1 cellular context compared by ENCODE assay signal in the genomic region with DNA sequence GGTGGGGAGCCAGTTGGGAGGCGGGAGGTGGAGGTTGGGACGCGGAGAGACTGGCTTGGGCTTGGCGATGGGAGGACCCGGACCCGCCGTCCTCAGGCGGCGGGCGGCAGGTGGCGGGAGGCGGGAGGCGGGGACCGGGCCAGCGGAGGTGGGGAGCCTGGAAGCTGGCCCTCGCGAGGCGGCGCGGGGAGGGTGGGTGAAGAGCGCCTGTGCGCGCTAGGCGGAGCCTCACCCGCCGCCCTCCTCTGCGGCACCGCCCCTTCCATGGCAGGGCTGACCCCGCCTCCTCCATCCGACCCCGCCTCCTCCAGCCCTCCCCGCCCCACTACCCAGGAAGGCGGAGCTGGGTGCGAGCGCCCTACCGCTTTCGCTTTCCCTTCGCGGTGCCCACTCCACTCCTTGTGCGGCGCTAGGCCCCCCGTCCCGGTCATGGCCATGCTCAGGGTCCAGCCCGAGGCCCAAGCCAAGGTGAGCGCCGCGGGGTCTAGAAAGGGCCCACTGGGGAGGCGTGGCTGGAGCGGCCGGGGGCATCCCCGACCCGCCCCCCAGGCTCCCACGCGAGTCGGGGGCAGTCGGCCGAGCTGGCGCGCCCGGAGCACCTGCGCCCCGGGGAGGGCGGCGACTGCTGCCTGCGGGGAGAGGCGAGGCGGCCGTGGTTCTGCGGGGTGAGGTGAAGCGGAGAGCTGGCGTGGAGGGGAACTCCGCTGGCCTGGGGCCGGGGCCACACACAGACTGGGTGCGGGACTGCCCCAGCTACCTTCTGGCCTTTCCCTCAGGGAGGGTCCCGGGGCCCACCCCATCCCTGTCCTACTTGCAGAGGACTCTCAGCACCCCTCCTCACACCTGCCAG.
TF ChIP-seq lines count a peak whose summit lies in the region.

A gene (plus strand): TSS at position 361 of the 850 bp plus-strand sequence. CDS start 69 bp downstream, at position 430.

TF ChIP-seq in HepG2, 621 proteins besides CTCF, POLR2A, EP300 and RAD21 (continued from another document and continues in another):
- TF ChIP-seq, protein P1, sequence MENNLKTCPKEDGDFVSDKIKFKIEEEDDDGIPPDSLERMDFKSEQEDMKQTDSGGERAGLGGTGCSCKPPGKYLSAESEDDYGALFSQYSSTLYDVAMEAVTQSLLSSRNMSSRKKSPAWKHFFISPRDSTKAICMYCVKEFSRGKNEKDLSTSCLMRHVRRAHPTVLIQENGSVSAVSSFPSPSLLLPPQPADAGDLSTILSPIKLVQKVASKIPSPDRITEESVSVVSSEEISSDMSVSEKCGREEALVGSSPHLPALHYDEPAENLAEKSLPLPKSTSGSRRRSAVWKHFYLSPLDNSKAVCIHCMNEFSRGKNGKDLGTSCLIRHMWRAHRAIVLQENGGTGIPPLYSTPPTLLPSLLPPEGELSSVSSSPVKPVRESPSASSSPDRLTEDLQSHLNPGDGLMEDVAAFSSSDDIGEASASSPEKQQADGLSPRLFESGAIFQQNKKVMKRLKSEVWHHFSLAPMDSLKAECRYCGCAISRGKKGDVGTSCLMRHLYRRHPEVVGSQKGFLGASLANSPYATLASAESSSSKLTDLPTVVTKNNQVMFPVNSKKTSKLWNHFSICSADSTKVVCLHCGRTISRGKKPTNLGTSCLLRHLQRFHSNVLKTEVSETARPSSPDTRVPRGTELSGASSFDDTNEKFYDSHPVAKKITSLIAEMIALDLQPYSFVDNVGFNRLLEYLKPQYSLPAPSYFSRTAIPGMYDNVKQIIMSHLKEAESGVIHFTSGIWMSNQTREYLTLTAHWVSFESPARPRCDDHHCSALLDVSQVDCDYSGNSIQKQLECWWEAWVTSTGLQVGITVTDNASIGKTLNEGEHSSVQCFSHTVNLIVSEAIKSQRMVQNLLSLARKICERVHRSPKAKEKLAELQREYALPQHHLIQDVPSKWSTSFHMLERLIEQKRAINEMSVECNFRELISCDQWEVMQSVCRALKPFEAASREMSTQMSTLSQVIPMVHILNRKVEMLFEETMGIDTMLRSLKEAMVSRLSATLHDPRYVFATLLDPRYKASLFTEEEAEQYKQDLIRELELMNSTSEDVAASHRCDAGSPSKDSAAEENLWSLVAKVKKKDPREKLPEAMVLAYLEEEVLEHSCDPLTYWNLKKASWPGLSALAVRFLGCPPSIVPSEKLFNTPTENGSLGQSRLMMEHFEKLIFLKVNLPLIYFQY (CRISPR knock-in tag; IDR thresholded peaks at IDR 0.05; ENCODE audit: borderline replicate concordance), result peak; percentile 85; the same call in 1 of the 2 replicates
- peak; percentile 83 for TF ChIP-seq ELF3 (CRISPR knock-in tag; IDR thresholded peaks at IDR 0.05)
- peak; percentile 79 for TF ChIP-seq ZNF33B (CRISPR knock-in tag; IDR thresholded peaks at IDR 0.05)
- 0 out of 2 replicates have a peak, but pooled peaks have one; percentile 16 for TF ChIP-seq GZF1 (CRISPR knock-in tag; IDR thresholded peaks at IDR 0.05)
- TF ChIP-seq ZNF10 (CRISPR knock-in tag; IDR thresholded peaks at IDR 0.05; ENCODE audit: borderline replicate concordance, low read depth), result 0 out of 2 replicates have a peak, but pooled peaks have one; percentile 91
- TF ChIP-seq MYC (CRISPR knock-in tag; IDR thresholded peaks at IDR 0.05; ENCODE audit: borderline replicate concordance), result peak; percentile 94
- peak; percentile 86; the same call in 1 of the 2 replicates for TF ChIP-seq ZNF567 (CRISPR knock-in tag; IDR thresholded peaks at IDR 0.05; ENCODE audit: borderline replicate concordance)
- no peak for TF ChIP-seq MTF1 (CRISPR knock-in tag; IDR thresholded peaks at IDR 0.05)
- peak; percentile 11; the same call in 1 of the 2 replicates for TF ChIP-seq ZNF7 (CRISPR knock-in tag; IDR thresholded peaks at IDR 0.05)
- peak; percentile 77; the same call in 1 of the 2 replicates for TF ChIP-seq DR1 (CRISPR knock-in tag; IDR thresholded peaks at IDR 0.05)
- 0 out of 2 replicates have a peak, but pooled peaks have one; percentile 20 for TF ChIP-seq MEIS2 (CRISPR knock-in tag; IDR thresholded peaks at IDR 0.05)
- no peak for TF ChIP-seq SRSF4 (IDR thresholded peaks at IDR 0.05; ENCODE audit: low read depth, low read length, poor library complexity, severe bottlenecking)
- TF ChIP-seq, protein P2, sequence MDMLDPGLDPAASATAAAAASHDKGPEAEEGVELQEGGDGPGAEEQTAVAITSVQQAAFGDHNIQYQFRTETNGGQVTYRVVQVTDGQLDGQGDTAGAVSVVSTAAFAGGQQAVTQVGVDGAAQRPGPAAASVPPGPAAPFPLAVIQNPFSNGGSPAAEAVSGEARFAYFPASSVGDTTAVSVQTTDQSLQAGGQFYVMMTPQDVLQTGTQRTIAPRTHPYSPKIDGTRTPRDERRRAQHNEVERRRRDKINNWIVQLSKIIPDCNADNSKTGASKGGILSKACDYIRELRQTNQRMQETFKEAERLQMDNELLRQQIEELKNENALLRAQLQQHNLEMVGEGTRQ (IDR thresholded peaks at IDR 0.05; ENCODE audit: low read depth, low read length), result no peak
- TF ChIP-seq, protein P2 (CRISPR knock-in tag; IDR thresholded peaks at IDR 0.05; ENCODE audit: borderline replicate concordance), result no peak
- peak; percentile 43; the same call in 1 of the 2 replicates for TF ChIP-seq ZNF256 (CRISPR knock-in tag; conservative IDR thresholded peaks at IDR 0.05)
- peak; percentile 83; the same call in 1 of the 2 replicates for TF ChIP-seq ZNF768 (CRISPR knock-in tag; IDR thresholded peaks at IDR 0.05)
- peak; percentile 96; the same call in 1 of the 2 replicates for TF ChIP-seq ZNF235 (CRISPR knock-in tag; IDR thresholded peaks at IDR 0.05; ENCODE audit: borderline replicate concordance)
- TF ChIP-seq ZNF879 (CRISPR knock-in tag; IDR thresholded peaks at IDR 0.05), result no peak; the same call in 1 of the 2 replicates
- TF ChIP-seq ZNF333 (CRISPR knock-in tag; IDR thresholded peaks at IDR 0.05; ENCODE audit: borderline replicate concordance), result peak; percentile 98; the same call in 1 of the 2 replicates
- TF ChIP-seq, protein P3, sequence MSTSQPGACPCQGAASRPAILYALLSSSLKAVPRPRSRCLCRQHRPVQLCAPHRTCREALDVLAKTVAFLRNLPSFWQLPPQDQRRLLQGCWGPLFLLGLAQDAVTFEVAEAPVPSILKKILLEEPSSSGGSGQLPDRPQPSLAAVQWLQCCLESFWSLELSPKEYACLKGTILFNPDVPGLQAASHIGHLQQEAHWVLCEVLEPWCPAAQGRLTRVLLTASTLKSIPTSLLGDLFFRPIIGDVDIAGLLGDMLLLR (CRISPR knock-in tag; IDR thresholded peaks at IDR 0.05), result peak; percentile 96
- peak; percentile 81 for TF ChIP-seq YY1 (IDR thresholded peaks at IDR 0.05; ENCODE audit: insufficient read depth, insufficient replicate concordance, low read depth, low read length)
- TF ChIP-seq, protein P4, sequence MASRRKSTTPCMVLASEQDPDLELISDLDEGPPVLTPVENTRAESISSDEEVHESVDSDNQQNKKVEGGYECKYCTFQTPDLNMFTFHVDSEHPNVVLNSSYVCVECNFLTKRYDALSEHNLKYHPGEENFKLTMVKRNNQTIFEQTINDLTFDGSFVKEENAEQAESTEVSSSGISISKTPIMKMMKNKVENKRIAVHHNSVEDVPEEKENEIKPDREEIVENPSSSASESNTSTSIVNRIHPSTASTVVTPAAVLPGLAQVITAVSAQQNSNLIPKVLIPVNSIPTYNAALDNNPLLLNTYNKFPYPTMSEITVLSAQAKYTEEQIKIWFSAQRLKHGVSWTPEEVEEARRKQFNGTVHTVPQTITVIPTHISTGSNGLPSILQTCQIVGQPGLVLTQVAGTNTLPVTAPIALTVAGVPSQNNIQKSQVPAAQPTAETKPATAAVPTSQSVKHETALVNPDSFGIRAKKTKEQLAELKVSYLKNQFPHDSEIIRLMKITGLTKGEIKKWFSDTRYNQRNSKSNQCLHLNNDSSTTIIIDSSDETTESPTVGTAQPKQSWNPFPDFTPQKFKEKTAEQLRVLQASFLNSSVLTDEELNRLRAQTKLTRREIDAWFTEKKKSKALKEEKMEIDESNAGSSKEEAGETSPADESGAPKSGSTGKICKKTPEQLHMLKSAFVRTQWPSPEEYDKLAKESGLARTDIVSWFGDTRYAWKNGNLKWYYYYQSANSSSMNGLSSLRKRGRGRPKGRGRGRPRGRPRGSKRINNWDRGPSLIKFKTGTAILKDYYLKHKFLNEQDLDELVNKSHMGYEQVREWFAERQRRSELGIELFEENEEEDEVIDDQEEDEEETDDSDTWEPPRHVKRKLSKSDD (CRISPR knock-in tag; IDR thresholded peaks at IDR 0.05; ENCODE audit: low read depth), result peak; percentile 88; the same call in 1 of the 2 replicates
- TF ChIP-seq HMGA1 (CRISPR knock-in tag; conservative IDR thresholded peaks at IDR 0.05), result no peak
- TF ChIP-seq ZZZ3 (CRISPR knock-in tag; IDR thresholded peaks at IDR 0.05; ENCODE audit: borderline replicate concordance), result no peak; the same call in 1 of the 2 replicates
- no peak for TF ChIP-seq MAFG (CRISPR knock-in tag; IDR thresholded peaks at IDR 0.05)
- 0 out of 2 replicates have a peak, but pooled peaks have one; percentile 7 for TF ChIP-seq ZNF629 (CRISPR knock-in tag; conservative IDR thresholded peaks at IDR 0.05)
- peak; percentile 95 for TF ChIP-seq SALL1 (CRISPR knock-in tag; IDR thresholded peaks at IDR 0.05)
- no peak for TF ChIP-seq ATRX (CRISPR knock-in tag; IDR thresholded peaks at IDR 0.05; ENCODE audit: borderline replicate concordance)
- TF ChIP-seq, protein P5, sequence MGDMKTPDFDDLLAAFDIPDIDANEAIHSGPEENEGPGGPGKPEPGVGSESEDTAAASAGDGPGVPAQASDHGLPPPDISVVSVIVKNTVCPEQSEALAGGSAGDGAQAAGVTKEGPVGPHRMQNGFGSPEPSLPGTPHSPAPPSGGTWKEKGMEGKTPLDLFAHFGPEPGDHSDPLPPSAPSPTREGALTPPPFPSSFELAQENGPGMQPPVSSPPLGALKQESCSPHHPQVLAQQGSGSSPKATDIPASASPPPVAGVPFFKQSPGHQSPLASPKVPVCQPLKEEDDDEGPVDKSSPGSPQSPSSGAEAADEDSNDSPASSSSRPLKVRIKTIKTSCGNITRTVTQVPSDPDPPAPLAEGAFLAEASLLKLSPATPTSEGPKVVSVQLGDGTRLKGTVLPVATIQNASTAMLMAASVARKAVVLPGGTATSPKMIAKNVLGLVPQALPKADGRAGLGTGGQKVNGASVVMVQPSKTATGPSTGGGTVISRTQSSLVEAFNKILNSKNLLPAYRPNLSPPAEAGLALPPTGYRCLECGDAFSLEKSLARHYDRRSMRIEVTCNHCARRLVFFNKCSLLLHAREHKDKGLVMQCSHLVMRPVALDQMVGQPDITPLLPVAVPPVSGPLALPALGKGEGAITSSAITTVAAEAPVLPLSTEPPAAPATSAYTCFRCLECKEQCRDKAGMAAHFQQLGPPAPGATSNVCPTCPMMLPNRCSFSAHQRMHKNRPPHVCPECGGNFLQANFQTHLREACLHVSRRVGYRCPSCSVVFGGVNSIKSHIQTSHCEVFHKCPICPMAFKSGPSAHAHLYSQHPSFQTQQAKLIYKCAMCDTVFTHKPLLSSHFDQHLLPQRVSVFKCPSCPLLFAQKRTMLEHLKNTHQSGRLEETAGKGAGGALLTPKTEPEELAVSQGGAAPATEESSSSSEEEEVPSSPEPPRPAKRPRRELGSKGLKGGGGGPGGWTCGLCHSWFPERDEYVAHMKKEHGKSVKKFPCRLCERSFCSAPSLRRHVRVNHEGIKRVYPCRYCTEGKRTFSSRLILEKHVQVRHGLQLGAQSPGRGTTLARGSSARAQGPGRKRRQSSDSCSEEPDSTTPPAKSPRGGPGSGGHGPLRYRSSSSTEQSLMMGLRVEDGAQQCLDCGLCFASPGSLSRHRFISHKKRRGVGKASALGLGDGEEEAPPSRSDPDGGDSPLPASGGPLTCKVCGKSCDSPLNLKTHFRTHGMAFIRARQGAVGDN (CRISPR knock-in tag; IDR thresholded peaks at IDR 0.05), result peak; percentile 95
- no peak for TF ChIP-seq ZNF746 (CRISPR knock-in tag; IDR thresholded peaks at IDR 0.05)
- TF ChIP-seq FOSL2 (CRISPR knock-in tag; IDR thresholded peaks at IDR 0.05), result no peak
- TF ChIP-seq ZNF562 (CRISPR knock-in tag; IDR thresholded peaks at IDR 0.05; ENCODE audit: borderline replicate concordance), result no peak
- TF ChIP-seq RFXAP (CRISPR knock-in tag; IDR thresholded peaks at IDR 0.05; ENCODE audit: borderline replicate concordance), result peak; percentile 83; the same call in 1 of the 2 replicates
- TF ChIP-seq, protein P6, sequence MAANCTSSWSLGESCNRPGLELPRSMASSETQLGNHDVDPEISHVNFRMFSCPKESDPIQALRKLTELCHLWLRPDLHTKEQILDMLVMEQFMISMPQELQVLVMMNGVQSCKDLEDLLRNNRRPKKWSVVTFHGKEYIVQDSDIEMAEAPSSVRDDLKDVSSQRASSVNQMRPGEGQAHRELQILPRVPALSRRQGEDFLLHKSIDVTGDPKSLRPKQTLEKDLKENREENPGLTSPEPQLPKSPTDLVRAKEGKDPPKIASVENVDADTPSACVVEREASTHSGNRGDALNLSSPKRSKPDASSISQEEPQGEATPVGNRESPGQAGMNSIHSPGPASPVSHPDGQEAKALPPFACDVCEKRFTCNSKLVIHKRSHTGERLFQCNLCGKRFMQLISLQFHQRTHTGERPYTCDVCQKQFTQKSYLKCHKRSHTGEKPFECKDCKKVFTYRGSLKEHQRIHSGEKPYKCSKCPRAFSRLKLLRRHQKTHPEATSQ (CRISPR knock-in tag; IDR thresholded peaks at IDR 0.05; ENCODE audit: borderline replicate concordance), result no peak
- TF ChIP-seq ZNF816 (CRISPR knock-in tag; IDR thresholded peaks at IDR 0.05; ENCODE audit: borderline replicate concordance), result no peak
- TF ChIP-seq NR2F2 (IDR thresholded peaks at IDR 0.05; ENCODE audit: borderline replicate concordance, low read depth), result no peak
- peak; percentile 93 for TF ChIP-seq ZFP90 (CRISPR knock-in tag; IDR thresholded peaks at IDR 0.05; ENCODE audit: borderline replicate concordance)
- no peak for TF ChIP-seq PHF21A (CRISPR knock-in tag; IDR thresholded peaks at IDR 0.05)
- TF ChIP-seq KDM4B (CRISPR knock-in tag; IDR thresholded peaks at IDR 0.05), result peak; percentile 9; the same call in 1 of the 2 replicates
- TF ChIP-seq, protein P7, sequence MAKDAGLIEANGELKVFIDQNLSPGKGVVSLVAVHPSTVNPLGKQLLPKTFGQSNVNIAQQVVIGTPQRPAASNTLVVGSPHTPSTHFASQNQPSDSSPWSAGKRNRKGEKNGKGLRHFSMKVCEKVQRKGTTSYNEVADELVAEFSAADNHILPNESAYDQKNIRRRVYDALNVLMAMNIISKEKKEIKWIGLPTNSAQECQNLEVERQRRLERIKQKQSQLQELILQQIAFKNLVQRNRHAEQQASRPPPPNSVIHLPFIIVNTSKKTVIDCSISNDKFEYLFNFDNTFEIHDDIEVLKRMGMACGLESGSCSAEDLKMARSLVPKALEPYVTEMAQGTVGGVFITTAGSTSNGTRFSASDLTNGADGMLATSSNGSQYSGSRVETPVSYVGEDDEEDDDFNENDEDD (CRISPR knock-in tag; IDR thresholded peaks at IDR 0.05; ENCODE audit: borderline replicate concordance), result peak; percentile 93
